Comparison of ENCODE assay signal across 8 cellular contexts in the genomic region with DNA sequence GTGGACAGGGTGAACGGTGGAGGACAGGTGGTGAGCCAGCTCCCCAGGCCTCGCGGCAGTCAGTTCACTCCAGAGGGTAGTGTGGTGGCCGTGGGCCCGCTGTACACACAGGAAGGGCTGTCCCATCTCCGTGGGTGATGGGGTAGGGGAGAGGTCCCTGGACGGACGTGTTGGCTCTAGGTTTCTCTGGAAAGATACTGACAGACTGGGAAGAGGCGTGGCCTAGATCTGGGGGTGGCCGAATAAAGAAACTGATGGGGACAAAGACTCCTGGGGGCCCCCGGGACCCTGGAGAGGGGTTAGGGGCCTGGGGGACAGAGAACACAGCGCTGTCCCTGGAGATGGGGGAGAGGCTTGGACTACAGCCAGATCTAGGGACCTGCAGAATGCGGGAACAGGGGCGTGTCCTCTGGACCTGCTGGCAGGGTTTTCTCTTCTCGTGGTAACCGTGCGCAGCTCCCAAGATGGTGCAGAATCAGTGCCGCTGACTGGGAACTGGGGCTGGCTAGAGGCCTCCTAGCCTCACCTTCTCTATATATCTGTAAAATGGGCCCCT. TPM values are rescaled to one million over a fixed set of nuclear protein-coding genes. Genes with fewer than 3 reads are reported as not detected.
A peak's percentile ranks its signal among the peaks of the same experiment; 100 is the strongest.
DNase-seq lines count a peak whose midpoint lies in the region; ATAC-seq and TF ChIP-seq lines count a peak whose summit lies in the region.

No MANE protein-coding gene starts in this region.

- 36% methylated on average over 18 of the region's 18 CpGs for WGBS in HUES64
- 8% methylated on average over 9 of the region's 18 CpGs for WGBS in right lobe of liver (ENCODE audit: insufficient coverage, low coverage, low lambda C conversion rate, missing lambda C conversion rate)
- 27% methylated on average over 18 of the region's 18 CpGs for WGBS in urinary bladder

- in situ Hi-C loops in astrocyte of the cerebellum (cut with HindIII; ENCODE audit: low sequenced_read_pairs), result no loop called here

- H3K4me3 ChIP-seq in BE2C (ENCODE audit: low read depth, low read length), result peak overlapping the region; percentile 74
- H3K4me3 ChIP-seq in HUES64 (ENCODE audit: low read length), result peak overlapping the region; percentile 61
- H3K4me3 ChIP-seq in astrocyte of the cerebellum (ENCODE audit: low read depth, low read length), result peak overlapping the region; percentile 51
- H3K4me3 ChIP-seq in right lobe of liver, result peak overlapping the region; percentile 42 to 63 (median 54)
- H3K4me3 ChIP-seq in urinary bladder (ENCODE audit: low read depth, low read length), result peak overlapping the region; percentile 48

- DNase-seq in BE2C (peak; percentile 72), astrocyte of the cerebellum (ENCODE audit: low read depth) (no peak), right lobe of liver (no peak)
- no peak for DNase-seq in activated CD4-positive, alpha-beta T cell treated with anti-CD3 and anti-CD28 coated beads for 1 hour

- intact Hi-C loops in right lobe of liver (cut with DNase I), result loop anchor here in 1 of 2 donors (10.0 kb wide), 1 partner anchor 102 kb away; no protein-coding TSS in a partner anchor

- peaks cover 4% of the 10 kb centered on the region; the same call in 1 of the 2 replicates for H3K36me3 ChIP-seq in BE2C
- peaks cover 4% of the 10 kb centered on the region; the same call in 1 of the 2 replicates for H3K36me3 ChIP-seq in HUES64 (ENCODE audit: insufficient read depth, low read length)
- peaks cover 0 to 7% (median 0%) of the 10 kb centered on the region in 4 donors for H3K36me3 ChIP-seq in right lobe of liver
- no peaks in the 10 kb centered on the region for H3K36me3 ChIP-seq in urinary bladder (ENCODE audit: insufficient read depth)

- TF ChIP-seq CTCF in BE2C (IDR thresholded peaks at IDR 0.05; ENCODE audit: low read depth, low read length), result no peak
- TF ChIP-seq CTCF in astrocyte of the cerebellum (IDR thresholded peaks at IDR 0.05; ENCODE audit: low read depth, low read length, missing control alignments), result no peak
- peak in 1 of 4 donors; percentile 5 for TF ChIP-seq CTCF in right lobe of liver (IDR thresholded peaks at IDR 0.05)

- ATAC-seq in right lobe of liver (peak in 3 of 4 donors; percentile 13 to 34 (median 28)), HG02763 (IDR thresholded peaks at IDR 0.05; ENCODE audit: unreplicated experiment) (no peak), GM18873 (IDR thresholded peaks at IDR 0.05; ENCODE audit: low FRiP score, unreplicated experiment) (no peak)

- H3K4me1 ChIP-seq in BE2C, result no peaks in the 10 kb centered on the region
- H3K4me1 ChIP-seq in HUES64 (ENCODE audit: insufficient read depth, low read length), result no peaks in the 10 kb centered on the region
- peaks cover 0 to 6% (median 0%) of the 10 kb centered on the region in 4 donors for H3K4me1 ChIP-seq in right lobe of liver
- no peaks in the 10 kb centered on the region for H3K4me1 ChIP-seq in urinary bladder (ENCODE audit: insufficient read depth)

- H3K9ac ChIP-seq in HUES64 (ENCODE audit: low read depth, low read length), result no peak overlapping the region

- no peak overlapping the region for H3K27ac ChIP-seq in HUES64 (ENCODE audit: low read depth, low read length)
- no peak overlapping the region for H3K27ac ChIP-seq in right lobe of liver
- H3K27ac ChIP-seq in urinary bladder (ENCODE audit: low read depth), result no peak overlapping the region

- TF ChIP-seq POLR2A in right lobe of liver (IDR thresholded peaks at IDR 0.05), result no peak

- H3K9me3 ChIP-seq in BE2C (no peaks in the 10 kb centered on the region), HUES64 (ENCODE audit: insufficient read depth, low read depth, low read length) (no peaks in the 10 kb centered on the region), right lobe of liver (no peaks in the 10 kb centered on the region)

- H3K27me3 ChIP-seq in BE2C (no peaks in the 10 kb centered on the region), HUES64 (ENCODE audit: insufficient read depth, low read length) (no peaks in the 10 kb centered on the region), right lobe of liver (no peaks in the 10 kb centered on the region)

RNA-seq across cellular contexts. Expression of a gene that starts 4.0 kb away (rescaled TPM):
- not detected for polyA plus RNA-seq in BE2C (2012; ENCODE audit: insufficient read depth, insufficient read length, low read depth)
- not detected for polyA plus RNA-seq in HUES64 (2013, experiment 1 of 2)
- 0.25 TPM for polyA plus RNA-seq in HUES64 (2013, experiment 2 of 2)
- total RNA-seq in right lobe of liver (1 to 10 TPM in 5 of 6 experiments, under 1 TPM in 1; 0.74 to 3.3 (median 1.5) TPM), urinary bladder (0.58 TPM)
- 0.85 TPM for polyA plus RNA-seq in urinary bladder

RNA-seq across cellular contexts. Expression of a gene that starts 7.5 kb away (rescaled TPM):
- 46.8 TPM for polyA plus RNA-seq in BE2C (2012; ENCODE audit: insufficient read depth, insufficient read length, low read depth)
- polyA plus RNA-seq in HUES64 (2013, experiment 1 of 2), result 19.2 TPM
- polyA plus RNA-seq in HUES64 (2013, experiment 2 of 2), result 26.3 TPM
- total RNA-seq in right lobe of liver, result 10 to 100 TPM in 4 of 6 experiments, 1 to 10 TPM in 2; 9.5 to 17.4 (median 11.9) TPM
- total RNA-seq in urinary bladder, result 4.6 TPM
- 40.1 TPM for polyA plus RNA-seq in urinary bladder

Comparison
In these comparisons a context has a peak if more than half of its experiments do, and no peak if none do; other contexts are left out.
1. ATAC-seq: peak in right lobe of liver (3 of 4); none in HG02763 (single experiment) and GM18873 (single experiment).
2. Peak in every context shown above with its lines, with median percentiles within 50 percentile points of each other: H3K4me3 ChIP-seq.